Comparison of ENCODE assay signal across 23 cellular contexts in genomic region chr2:106120432-106120831, GRCh38.
DNase-seq lines count a peak whose midpoint lies in the region; ATAC-seq lines count a peak whose summit lies in the region.
"Had no signal": no experiment of that assay in that cellular context is flagged by ENCODE, and none has a peak within 500 bp of the region (broad histone marks: within the 10 kb centered on the region; RNA-seq: fewer than 3 reads in every experiment).

No MANE protein-coding gene starts in this region.

- no peaks in the 10 kb centered on the region for H3K27me3 ChIP-seq in CD4-positive, alpha-beta memory T cell (ENCODE audit: insufficient read depth, low read length)

- H3K4me3 ChIP-seq in CD4-positive, alpha-beta memory T cell (ENCODE audit: low read length in 2 of 2) = no peak overlapping the region
- H3K4me3 ChIP-seq: SK-N-MC had no signal

- H3K36me3 ChIP-seq in CD4-positive, alpha-beta memory T cell (ENCODE audit: insufficient read depth, low read length) = peaks cover 62% of the 10 kb centered on the region

- intact Hi-C loops in CD4-positive, alpha-beta memory T cell (cut with micrococcal nuclease) = no loop called here

- H3K9me3 ChIP-seq in CD4-positive, alpha-beta memory T cell (ENCODE audit: control insufficient read depth in 1 of 2, low read length in 2 of 2) = no peaks in the 10 kb centered on the region

- CTCF ChIA-PET in CD4-positive, alpha-beta memory T cell (lab: Charles Lee; ENCODE audit: partially characterized antibody) = no interaction called here

- no peaks in the 10 kb centered on the region for H3K9me3 Mint-ChIP-seq in activated naive CD4-positive, alpha-beta T cell treated with anti-CD3 and anti-CD28 coated beads, Interleukin-2, amount 50 U/mL, for 24 hours
- H3K9me3 Mint-ChIP-seq in stimulated activated naive B cell treated with anti-CD40 and anti-IgM and Interleukin-4, amounts not matched to agents 10 μg/mL and 1 μg/mL and 100 μg/mL, for 72 hours = no peaks in the 10 kb centered on the region
- H3K9me3 Mint-ChIP-seq in CD4-positive, alpha-beta memory T cell = no peaks in the 10 kb centered on the region

- peaks cover 11% of the 10 kb centered on the region for H3K36me3 Mint-ChIP-seq in activated naive CD4-positive, alpha-beta T cell treated with anti-CD3 and anti-CD28 coated beads, Interleukin-2, amount 50 U/mL, for 24 hours
- peaks cover 22 to 42% of the 10 kb centered on the region in 2 donors for H3K36me3 Mint-ChIP-seq in stimulated activated naive B cell treated with anti-CD40 and anti-IgM and Interleukin-4, amounts not matched to agents 10 μg/mL and 1 μg/mL and 100 μg/mL, for 72 hours
- H3K36me3 Mint-ChIP-seq in CD4-positive, alpha-beta memory T cell = peaks cover 36 to 89% of the 10 kb centered on the region in 2 donors

- no peak overlapping the region for H3K4me3 Mint-ChIP-seq in activated naive CD4-positive, alpha-beta T cell treated with anti-CD3 and anti-CD28 coated beads, Interleukin-2, amount 50 U/mL, for 24 hours
- no peak overlapping the region for H3K4me3 Mint-ChIP-seq in stimulated activated naive B cell treated with anti-CD40 and anti-IgM and Interleukin-4, amounts not matched to agents 10 μg/mL and 1 μg/mL and 100 μg/mL, for 72 hours
- no peak overlapping the region for H3K4me3 Mint-ChIP-seq in CD4-positive, alpha-beta memory T cell
- H3K4me3 Mint-ChIP-seq: B cell had no signal

- ATAC-seq in stimulated activated naive B cell treated with anti-CD40 and anti-IgM and Interleukin-4, amounts not matched to agents 10 μg/mL and 1 μg/mL and 100 μg/mL, for 72 hours (replicated peaks) = no peak

- peak; percentile 3 for DNase-seq in DMS79 (lab: John Stamatoyannopoulos, UW)
- DNase-seq in DMS79 treated with DMSO at 0.1 percent for 48 hours (lab: John Stamatoyannopoulos, UW) = no peak
- no peak for DNase-seq in activated naive CD4-positive, alpha-beta T cell treated with anti-CD3 and anti-CD28 coated beads, Interleukin-2, amount 50 U/mL, for 16 hours
- DNase-seq in islet precursor cell = peak; percentile 19
- no peak for DNase-seq in stimulated activated naive B cell treated with anti-CD40 and anti-IgM and Interleukin-4, amounts not matched to agents 10 μg/mL and 1 μg/mL and 100 μg/mL, for 72 hours
- DNase-seq in CD4-positive, alpha-beta memory T cell = no peak
- no peak for DNase-seq in NCI-H748 treated with DMSO at 0.1 percent for 48 hours (lab: John Stamatoyannopoulos, UW)
- DNase-seq: EL, GDM1, GOT3, HCEC 1CT, KBM-7, NCI-H1417, NCI-H1694, NCI-H2029 treated with DMSO at 0.1 percent for 48 hours, NCI-H2227 treated with DMSO at 0.1 percent for 48 hours, NCI-H526 treated with DMSO at 0.1 percent for 48 hours, SIG-M5 had no signal

- H3K4me1 ChIP-seq in CD4-positive, alpha-beta memory T cell (ENCODE audit: insufficient read depth, low read length) = peaks cover 6% of the 10 kb centered on the region

- no peak overlapping the region for H3K27ac ChIP-seq in CD4-positive, alpha-beta memory T cell (ENCODE audit: low read depth, low read length)
- H3K27ac ChIP-seq: 22Rv1, C4-2B, SK-N-MC had no signal

- no peaks in the 10 kb centered on the region for H3K27me3 Mint-ChIP-seq in activated naive CD4-positive, alpha-beta T cell treated with anti-CD3 and anti-CD28 coated beads, Interleukin-2, amount 50 U/mL, for 24 hours
- no peaks in the 10 kb centered on the region for H3K27me3 Mint-ChIP-seq in stimulated activated naive B cell treated with anti-CD40 and anti-IgM and Interleukin-4, amounts not matched to agents 10 μg/mL and 1 μg/mL and 100 μg/mL, for 72 hours
- no peaks in the 10 kb centered on the region for H3K27me3 Mint-ChIP-seq in CD4-positive, alpha-beta memory T cell
- H3K27me3 Mint-ChIP-seq: B cell had no signal

- peak overlapping the region; percentile 10 for H3K27ac Mint-ChIP-seq in activated naive CD4-positive, alpha-beta T cell treated with anti-CD3 and anti-CD28 coated beads, Interleukin-2, amount 50 U/mL, for 24 hours
- peak overlapping the region; percentile 37 for H3K27ac Mint-ChIP-seq in stimulated activated naive B cell treated with anti-CD40 and anti-IgM and Interleukin-4, amounts not matched to agents 10 μg/mL and 1 μg/mL and 100 μg/mL, for 72 hours
- peak overlapping the region in 2 of 7 donors; percentile 1 to 70 for H3K27ac Mint-ChIP-seq in CD4-positive, alpha-beta memory T cell
- H3K27ac Mint-ChIP-seq: B cell had no signal

- H3K4me1 Mint-ChIP-seq in activated naive CD4-positive, alpha-beta T cell treated with anti-CD3 and anti-CD28 coated beads, Interleukin-2, amount 50 U/mL, for 24 hours = peaks cover 17% of the 10 kb centered on the region
- peaks cover 14 to 21% of the 10 kb centered on the region in 2 donors for H3K4me1 Mint-ChIP-seq in stimulated activated naive B cell treated with anti-CD40 and anti-IgM and Interleukin-4, amounts not matched to agents 10 μg/mL and 1 μg/mL and 100 μg/mL, for 72 hours
- H3K4me1 Mint-ChIP-seq in CD4-positive, alpha-beta memory T cell = peaks cover 0 to 12% (median 6%) of the 10 kb centered on the region in 4 donors

- POLR2A ChIA-PET in CD4-positive, alpha-beta memory T cell (lab: Charles Lee; ENCODE audit: partially characterized antibody) = no interaction called here

Comparison
In these comparisons a context has a peak if more than half of its experiments do, and no peak if none do; other contexts are left out.
1. DNase-seq: peak in DMS79 (single experiment) and islet precursor cell (single experiment); none in DMS79 treated with DMSO at 0.1 percent for 48 hours (single experiment), activated naive CD4-positive, alpha-beta T cell treated with anti-CD3 and anti-CD28 coated beads, Interleukin-2, amount 50 U/mL, for 16 hours (single experiment), stimulated activated naive B cell treated with anti-CD40 and anti-IgM and Interleukin-4, amounts not matched to agents 10 μg/mL and 1 μg/mL and 100 μg/mL, for 72 hours (single experiment), CD4-positive, alpha-beta memory T cell (0 of 5) and NCI-H748 treated with DMSO at 0.1 percent for 48 hours (single experiment).